In genomic region chr12:42477931-42478330, GRCh38 we compare ENCODE assay signal across 14 cellular contexts.
"Had no signal": no experiment of that assay in that cellular context is flagged by ENCODE, and none has a peak within 500 bp of the region (broad histone marks: within the 10 kb centered on the region; RNA-seq: fewer than 3 reads in every experiment).

No MANE protein-coding gene starts in this region.

- ATAC-seq: activated CD8-positive, alpha-beta T cell treated with anti-CD3 and anti-CD28 coated beads for 36 hours; effector memory CD8-positive, alpha-beta T cell; left lung; stimulated activated naive CD8-positive, alpha-beta T cell treated with anti-CD3 and anti-CD28 coated beads, Interleukin-15, Interleukin-2, amounts not matched to agents 100 U/mL and 50 U/mL, for 24 hours had no signal

- DNase-seq: activated B cell treated with CpG ODN at 0.5 μM for 24 hours; activated CD4-positive, alpha-beta T cell treated with anti-CD3 and anti-CD28 coated beads for 4 hours; activated CD8-positive, alpha-beta T cell treated with anti-CD3 and anti-CD28 coated beads for 36 hours; activated naive CD4-positive, alpha-beta T cell treated with anti-CD3 and anti-CD28 coated beads for 36 hours; activated T-cell treated with anti-CD3 and anti-CD28 coated beads, Interleukin-2, amount 50 U/mL, for 24 hours; effector memory CD8-positive, alpha-beta T cell; esophagus squamous epithelium; foreskin melanocyte; head of caudate nucleus; left lung; stimulated activated CD4-positive, alpha-beta T cell treated with anti-CD3 and anti-CD28 coated beads, Interleukin-2, amount 100 ng/mL, for 24 hours; stimulated activated naive CD8-positive, alpha-beta T cell treated with anti-CD3 and anti-CD28 coated beads, Interleukin-15, Interleukin-2, amounts not matched to agents 100 U/mL and 50 U/mL, for 24 hours; substantia nigra; tibial artery had no signal
